8 cellular contexts compared by ENCODE assay signal in genomic region chr1:25905680-25906643, GRCh38. TPM values are rescaled to one million over a fixed set of nuclear protein-coding genes. Genes with fewer than 3 reads are reported as not detected.
A peak's percentile ranks its signal among the peaks of the same experiment; 100 is the strongest.
DNase-seq lines count a peak whose midpoint lies in the region; ATAC-seq, FAIRE-seq and TF ChIP-seq lines count a peak whose summit lies in the region.

TSS of gene STMN1 (minus strand) at chr1:25906419. CDS start at chr1:25904676, 1,743 bp downstream.

- WGBS in A549 (ENCODE audit: missing lambda C conversion rate): 4% methylated on average over 5 of the region's 102 CpGs
- no CpG with 5 or more reads among the region's 102 CpGs for WGBS in mammary epithelial cell (ENCODE audit: low coverage, missing lambda C conversion rate)

- no peaks in the 10 kb centered on the region for H3K27me3 ChIP-seq in mammary epithelial cell (ENCODE audit: insufficient read depth, low read length)

- H3K9ac ChIP-seq in mammary epithelial cell (ENCODE audit: insufficient read depth, low read length): peak within 1 kb of the TSS; percentile 75

- intact Hi-C loops in mammary epithelial cell (cut with micrococcal nuclease): loop anchor here (1.0 to 2.0 kb wide), 2 partner anchors 11 to 93 kb away; partner anchors contain the start of gene PAFAH2

- CTCF ChIA-PET in A549 (lab: Yijun Ruan, JAX): interaction anchor here (0.6 to 5.5 kb wide), 3 partner anchors 10 to 73 kb away, joined by 3 to 35 read pairs (median 6); no protein-coding TSS in a partner anchor
- CTCF ChIA-PET in mammary epithelial cell (lab: Charles Lee; ENCODE audit: low non-redundant PET): no interaction called here

- H3K4me1 ChIP-seq in A549 (peaks cover 21% of the 10 kb centered on the region), mammary epithelial cell (ENCODE audit: insufficient read depth, low read length) (peaks cover 16% of the 10 kb centered on the region)

- TF ChIP-seq CTCF in A549 (IDR thresholded peaks at IDR 0.05) (no peak), WI38 (IDR thresholded peaks at IDR 0.05; ENCODE audit: low read depth, low read length) (no peak), mammary epithelial cell (conservative IDR thresholded peaks at IDR 0.05 in 1 of 2, IDR thresholded peaks at IDR 0.05 in 1 of 2; ENCODE audit: extremely low read depth in 1 of 2, insufficient read depth in 1 of 2, low read depth in 1 of 2, low read length in 2 of 2) (no peak)

- H3K9me3 ChIP-seq in A549 (no peaks in the 10 kb centered on the region), mammary epithelial cell (replicated peaks; ENCODE audit: insufficient read depth, low read length) (no peaks in the 10 kb centered on the region)

- no peaks in the 10 kb centered on the region for H4K20me1 ChIP-seq in mammary epithelial cell (ENCODE audit: insufficient read depth, low read length)

- FAIRE-seq in A549 (lab: Jason Lieb, UNC): no peak

- peak within 1 kb of the TSS; percentile 98 for H3K4me2 ChIP-seq in A549
- peak within 1 kb of the TSS; percentile 92 for H3K4me2 ChIP-seq in mammary epithelial cell (ENCODE audit: insufficient read depth, low read depth, low read length)

- peak within 1 kb of the TSS; percentile 83 for H2AFZ ChIP-seq in mammary epithelial cell (ENCODE audit: low read depth, low read length)

- TF ChIP-seq EP300 in A549 (IDR thresholded peaks at IDR 0.05): no peak

- no TSS peak for BruUV-seq in mammary epithelial cell (replicated peaks; lab: Mats Ljungman, UMichigan)

- in situ Hi-C loops in mammary epithelial cell (cut with MboI; ENCODE audit: low sequenced_read_pairs in 2 of 2): loop anchor here in 1 of 2 donors (5.0 kb wide), 1 partner anchor 91 kb away; the partner anchor contains the start of gene PAFAH2

- peaks cover 9% of the 10 kb centered on the region for H3K36me3 ChIP-seq in mammary epithelial cell (ENCODE audit: insufficient read depth, low read length)

- no peak for TF ChIP-seq RAD21 in A549 (conservative IDR thresholded peaks at IDR 0.05 in 1 of 2, IDR thresholded peaks at IDR 0.05 in 1 of 2)

- POLR2A ChIA-PET in A549 (lab: Yijun Ruan, JAX): interaction anchor here (0.8 to 1.3 kb wide), 3 partner anchors 10 to 263 kb away, joined by 3 to 8 read pairs (median 4); no protein-coding TSS in a partner anchor

- H3K4me3 ChIP-seq in A549: peak within 1 kb of the TSS; percentile 93
- peak within 1 kb of the TSS; percentile 77 for H3K4me3 ChIP-seq in WI38 (ENCODE audit: low read depth, low read length)
- peak within 1 kb of the TSS; percentile 72 to 94 (median 89) for H3K4me3 ChIP-seq in mammary epithelial cell (replicated peaks in 1 of 3; ENCODE audit: insufficient read depth in 1 of 3, low read depth in 2 of 3, low read length in 3 of 3)

- peaks cover 34% of the 10 kb centered on the region for H3K79me2 ChIP-seq in mammary epithelial cell (ENCODE audit: insufficient read depth, low read length)

- peak; percentile 61 for TF ChIP-seq POLR2A in A549 (IDR thresholded peaks at IDR 0.05; ENCODE audit: low read length)
- peak; percentile 96 for TF ChIP-seq POLR2A in GM18526 (IDR thresholded peaks at IDR 0.05; ENCODE audit: extremely low read depth, insufficient read length)

- H3K27ac ChIP-seq in A549 (peak within 1 kb of the TSS; percentile 78 to 95), mammary epithelial cell (ENCODE audit: insufficient read depth, low read depth, low read length) (peak within 1 kb of the TSS; percentile 87)

- ATAC-seq in A549 (peak; percentile 87 to 91), HG03066 (IDR thresholded peaks at IDR 0.05; ENCODE audit: low read depth, unreplicated experiment) (peak; percentile 59)

- dilution Hi-C loops in mammary epithelial cell (cut with HindIII; ENCODE audit: low sequenced_read_pairs): no loop called here

- DNase-seq in A549 (ENCODE audit: low read depth in 1 of 2, low spot score in 1 of 2): peak; percentile 71 to 88
- DNase-seq in NCI-H2171 (lab: John Stamatoyannopoulos, UW): peak; percentile 96
- DNase-seq in mammary epithelial cell: peak; percentile 81
- DNase-seq in iPS-NIHi7 (ENCODE audit: extremely low spot score): peak; percentile 94
- peak; percentile 84 for DNase-seq in smooth muscle cell of the brain vasculature (ENCODE audit: low read depth, low spot score)

TF ChIP-seq in A549, 52 proteins besides CTCF, POLR2A, EP300 and RAD21 (continues in another document):
- TF ChIP-seq BHLHE40 (IDR thresholded peaks at IDR 0.05; ENCODE audit: low read depth, low read length): peak; percentile 98
- peak; percentile 98 for TF ChIP-seq USF2 (IDR thresholded peaks at IDR 0.05)
- TF ChIP-seq REST (IDR thresholded peaks at IDR 0.05): no peak
- no peak for TF ChIP-seq FOXS1 (CRISPR knock-in tag; IDR thresholded peaks at IDR 0.05)
- no peak for TF ChIP-seq KDM5A (IDR thresholded peaks at IDR 0.05)
- no peak for TF ChIP-seq GATA3 (IDR thresholded peaks at IDR 0.05; ENCODE audit: borderline replicate concordance)
- no peak for TF ChIP-seq RARB (CRISPR knock-in tag; IDR thresholded peaks at IDR 0.05)
- TF ChIP-seq JUN (IDR thresholded peaks at IDR 0.05): peak; percentile 33 to 67; a peak in 2 of 5 replicates
- no peak for TF ChIP-seq HEYL (CRISPR knock-in tag; IDR thresholded peaks at IDR 0.05)
- no peak for TF ChIP-seq KDM1A (IDR thresholded peaks at IDR 0.05; ENCODE audit: low read depth)
- TF ChIP-seq BCL3 (IDR thresholded peaks at IDR 0.05): 0 out of 3 replicates have a peak, but pooled peaks have one; percentile 44
- TF ChIP-seq CBX2 (IDR thresholded peaks at IDR 0.05; ENCODE audit: borderline replicate concordance, low read depth): no peak
- TF ChIP-seq E2F6 (IDR thresholded peaks at IDR 0.05; ENCODE audit: borderline replicate concordance, low read depth): peak; percentile 74
- TF ChIP-seq MAX (IDR thresholded peaks at IDR 0.05): peak; percentile 60
- TF ChIP-seq FOSL2 (IDR thresholded peaks at IDR 0.05): no peak
- TF ChIP-seq FOSL2 (CRISPR knock-in tag; IDR thresholded peaks at IDR 0.05): no peak
- TF ChIP-seq MAZ (IDR thresholded peaks at IDR 0.05; ENCODE audit: borderline replicate concordance, low read depth, low read length): no peak
- TF ChIP-seq NPAS2 (CRISPR knock-in tag; IDR thresholded peaks at IDR 0.05; ENCODE audit: borderline replicate concordance): peak; percentile 63; the same call in 1 of the 2 replicates

RNA-seq across cellular contexts. Expression of gene STMN1, which starts in this region (rescaled TPM):
- polyA plus RNA-seq in A549 (2011; rRNA removed): 75.3 and 82.4 TPM in 2 replicates
- 48.1 and 55.7 TPM in 2 replicates for polyA plus RNA-seq in A549 (2012; cell fraction: cytosol; rRNA removed)
- 18.1 and 32.8 TPM in 2 replicates for polyA plus RNA-seq in A549 (2012; cell fraction: nucleus; rRNA removed)
- polyA plus RNA-seq in A549 (2017; fragmentation: RNase III; extraction: RNeasy Plus Mini Kit Qiagen cat#74134 plus additional on column Dnase treatment): 145 to 177 TPM (median 147 TPM) in 3 replicates
- polyA minus RNA-seq in A549 (2011; rRNA and poly(A)+ RNA removed): 10.2 and 10.9 TPM in 2 replicates
- 100 to 1,000 TPM in 1 of 2 donors, 10 to 100 TPM in 1; 42.5 to 202 TPM for total RNA-seq in mammary epithelial cell
- 73.8 TPM for polyA plus RNA-seq in mammary epithelial cell
- 50.2 TPM for polyA minus RNA-seq in mammary epithelial cell

Comparison
In these comparisons a context has a peak if more than half of its experiments do, and no peak if none do; other contexts are left out.
1. Peak in every context shown above with its lines: DNase-seq, ATAC-seq, H3K4me3 ChIP-seq and H3K27ac ChIP-seq.